29 cellular contexts compared by ENCODE assay signal in the genomic region with DNA sequence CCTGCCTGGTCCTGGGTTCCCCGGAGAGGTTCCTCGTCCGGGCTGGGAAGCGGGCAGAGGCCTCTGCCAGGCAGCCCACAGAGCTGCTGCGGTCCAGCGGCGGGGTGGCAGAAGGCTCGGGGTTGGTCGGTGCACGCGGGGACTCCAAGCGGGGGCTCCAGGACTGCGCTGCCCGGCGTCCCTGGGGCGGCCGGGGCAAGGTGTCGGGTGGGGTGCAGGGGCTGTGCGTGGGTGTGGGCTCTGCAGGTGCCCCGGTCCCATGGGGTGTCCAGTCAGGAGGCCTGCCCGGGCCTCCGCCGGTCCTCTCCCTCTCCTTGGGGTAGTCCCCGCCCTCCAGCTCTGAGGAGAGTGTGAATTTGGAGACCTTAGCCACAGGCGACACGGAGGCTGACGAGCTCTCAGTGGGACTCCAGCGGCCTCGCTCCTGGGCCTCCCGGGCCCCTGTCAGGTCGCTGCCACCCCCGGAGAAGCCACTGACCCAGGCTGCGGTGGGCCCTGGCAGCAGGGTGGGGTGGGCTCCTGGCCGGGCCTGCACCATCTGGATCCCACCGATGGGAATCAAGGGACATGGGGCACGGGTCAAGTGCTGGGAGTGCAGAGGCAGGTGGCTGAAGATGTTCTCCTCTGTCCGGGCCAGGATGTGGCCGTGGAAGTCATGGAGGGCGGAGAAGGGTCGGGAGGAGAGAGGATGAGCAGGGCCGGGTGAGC. TPM values are rescaled to one million over a fixed set of nuclear protein-coding genes. Genes with fewer than 3 reads are reported as not detected.
"Had no signal": no experiment of that assay in that cellular context is flagged by ENCODE, and none has a peak within 500 bp of the region (broad histone marks: within the 10 kb centered on the region; RNA-seq: fewer than 3 reads in every experiment).

No MANE protein-coding gene starts in this region.

- H3K27me3 ChIP-seq: ascending aorta, body of pancreas, SJCRH30 had no signal

- H3K4me3 Mint-ChIP-seq: activated CD4-positive, alpha-beta memory T cell treated with anti-CD3 and anti-CD28 coated beads for 36 hours; activated CD4-positive, alpha-beta T cell treated with anti-CD3 and anti-CD28 coated beads, Interleukin-2, amount 10 ng/mL, durations not matched to agents 7 days and 5 days; activated naive CD4-positive, alpha-beta T cell treated with anti-CD3 and anti-CD28 coated beads for 36 hours; activated T-cell treated with anti-CD3 and anti-CD28 coated beads, Interleukin-2, amount 50 U/mL, for 4 hours; activated T-helper 17 cell treated with anti-CD3 and anti-CD28 coated beads, Interleukin-2, amount 50 U/mL, for 72 hours had no signal

- DNase-seq: activated CD4-positive, alpha-beta memory T cell treated with anti-CD3 and anti-CD28 coated beads for 36 hours; activated CD4-positive, alpha-beta T cell treated with anti-CD3 and anti-CD28 coated beads, Interleukin-2, amount 10 ng/mL, durations not matched to agents 7 days and 5 days; activated CD4-positive, CD25-positive, alpha-beta regulatory T cell; activated CD8-positive, alpha-beta memory T cell treated with anti-CD3 and anti-CD28 coated beads for 24 hours; activated gamma-delta T cell; activated naive CD4-positive, alpha-beta T cell treated with anti-CD3 and anti-CD28 coated beads for 36 hours; activated T-cell treated with anti-CD3 and anti-CD28 coated beads, Interleukin-2, amount 50 U/mL, for 4 hours; amniotic stem cell; body of pancreas; KG1; NCI-H1092 treated with DMSO at 0.1 percent for 48 hours; NCI-H1436; NCI-H1694 treated with DMSO at 0.1 percent for 48 hours; NCI-H2029 treated with DMSO at 0.1 percent for 48 hours; NCI-H510A treated with DMSO at 0.1 percent for 48 hours; NK-92 treated with Interleukin-12 subunit alpha and Interleukin-12 subunit beta, amount 100 ng/mL, for 24 hours; OCI-M1; Right ventricle myocardium superior; RPMI8226; SJCRH30; SK-N-SH; T-helper 1 cell had no signal

- H3K9ac ChIP-seq: SK-N-SH had no signal

- H3K27ac Mint-ChIP-seq: activated CD4-positive, alpha-beta memory T cell treated with anti-CD3 and anti-CD28 coated beads for 36 hours; activated CD4-positive, alpha-beta T cell treated with anti-CD3 and anti-CD28 coated beads, Interleukin-2, amount 10 ng/mL, durations not matched to agents 7 days and 5 days; activated naive CD4-positive, alpha-beta T cell treated with anti-CD3 and anti-CD28 coated beads for 36 hours; activated T-helper 17 cell treated with anti-CD3 and anti-CD28 coated beads, Interleukin-2, amount 50 U/mL, for 72 hours had no signal

- H3K27ac ChIP-seq: ascending aorta, body of pancreas, SJCRH30, VCaP had no signal

- H3K4me2 ChIP-seq: SK-N-SH had no signal

- H3K36me3 ChIP-seq: ascending aorta, SJCRH30 had no signal

- H3K9me3 ChIP-seq: ascending aorta, body of pancreas, SJCRH30, SK-N-SH had no signal

- H3K4me1 Mint-ChIP-seq: activated CD4-positive, alpha-beta T cell treated with anti-CD3 and anti-CD28 coated beads, Interleukin-2, amount 10 ng/mL, durations not matched to agents 7 days and 5 days; activated T-helper 17 cell treated with anti-CD3 and anti-CD28 coated beads, Interleukin-2, amount 50 U/mL, for 72 hours had no signal

- H3K9me3 Mint-ChIP-seq: activated CD4-positive, alpha-beta memory T cell treated with anti-CD3 and anti-CD28 coated beads for 36 hours; activated CD4-positive, alpha-beta T cell treated with anti-CD3 and anti-CD28 coated beads, Interleukin-2, amount 10 ng/mL, durations not matched to agents 7 days and 5 days; activated naive CD4-positive, alpha-beta T cell treated with anti-CD3 and anti-CD28 coated beads for 36 hours; activated T-cell treated with anti-CD3 and anti-CD28 coated beads, Interleukin-2, amount 50 U/mL, for 4 hours; activated T-helper 17 cell treated with anti-CD3 and anti-CD28 coated beads, Interleukin-2, amount 50 U/mL, for 72 hours had no signal

- ATAC-seq: activated T-cell treated with anti-CD3 and anti-CD28 coated beads, Interleukin-2, amount 50 U/mL, for 4 hours; activated T-helper 17 cell treated with anti-CD3 and anti-CD28 coated beads, Interleukin-2, amount 50 U/mL, for 72 hours; body of pancreas; Panc1 had no signal

- H3K4me3 ChIP-seq: ascending aorta, body of pancreas, SJCRH30 had no signal

- H3K27me3 Mint-ChIP-seq: activated CD4-positive, alpha-beta memory T cell treated with anti-CD3 and anti-CD28 coated beads for 36 hours; activated CD4-positive, alpha-beta T cell treated with anti-CD3 and anti-CD28 coated beads, Interleukin-2, amount 10 ng/mL, durations not matched to agents 7 days and 5 days; activated T-helper 17 cell treated with anti-CD3 and anti-CD28 coated beads, Interleukin-2, amount 50 U/mL, for 72 hours had no signal

RNA-seq across cellular contexts. Expression of gene EDN2, which starts 26.2 kb away (rescaled TPM):
- total RNA-seq: activated CD4-positive, alpha-beta memory T cell treated with anti-CD3 and anti-CD28 coated beads for 36 hours; activated CD4-positive, alpha-beta T cell treated with anti-CD3 and anti-CD28 coated beads, Interleukin-2, amount 10 ng/mL, durations not matched to agents 7 days and 5 days; activated naive CD4-positive, alpha-beta T cell treated with anti-CD3 and anti-CD28 coated beads for 36 hours; activated T-cell treated with anti-CD3 and anti-CD28 coated beads, Interleukin-2, amount 50 U/mL, for 4 hours; activated T-helper 17 cell treated with anti-CD3 and anti-CD28 coated beads, Interleukin-2, amount 50 U/mL, for 72 hours; ascending aorta; LHCN-M2; M059J; T-helper 2 cell treated with Interferon-gamma antibody and Interleukin-4, amounts not matched to agents 100 ng/mL and 5 ng/mL, for 36 hours had no signal
